ENCODE assay signal across 18 cellular contexts in genomic region chr7:45106820-45107219, GRCh38. TPM values are rescaled to one million over a fixed set of nuclear protein-coding genes. Genes with fewer than 3 reads are reported as not detected.
"Had no signal": no experiment of that assay in that cellular context is flagged by ENCODE, and none has a peak within 500 bp of the region (broad histone marks: within the 10 kb centered on the region; RNA-seq: fewer than 3 reads in every experiment).

No MANE protein-coding gene starts in this region.

- ATAC-seq: activated CD4-positive, CD25-positive, alpha-beta regulatory T cell treated with anti-CD3 and anti-CD28 coated beads, Interleukin-2, amount 50 U/mL, for 24 hours; natural killer cell treated with Interleukin-12 subunit alpha and Interleukin-12 subunit beta and Interleukin-15 and Interleukin-18, amount 100 ng/mL, for 72 hours; pancreas; sciatic nerve; stimulated activated memory B cell treated with anti-CD40 and anti-IgM and Interleukin-4, amounts not matched to agents 10 μg/mL and 1 μg/mL and 100 μg/mL, for 72 hours; T-cell had no signal

- H3K4me3 Mint-ChIP-seq: natural killer cell treated with Interleukin-12 subunit alpha and Interleukin-12 subunit beta and Interleukin-15 and Interleukin-18, amount 100 ng/mL, for 72 hours; stimulated activated memory B cell treated with anti-CD40 and anti-IgM and Interleukin-4, amounts not matched to agents 10 μg/mL and 1 μg/mL and 100 μg/mL, for 72 hours had no signal

- H3K9me3 Mint-ChIP-seq: natural killer cell treated with Interleukin-12 subunit alpha and Interleukin-12 subunit beta and Interleukin-15 and Interleukin-18, amount 100 ng/mL, for 72 hours; stimulated activated memory B cell treated with anti-CD40 and anti-IgM and Interleukin-4, amounts not matched to agents 10 μg/mL and 1 μg/mL and 100 μg/mL, for 72 hours; T-cell had no signal

- FAIRE-seq: astrocyte, bronchial epithelial cell, pancreas had no signal

- H3K27ac ChIP-seq: adrenal gland, esophagus squamous epithelium, neutrophil, pancreas, thyroid gland had no signal

- H3K9me3 ChIP-seq: adrenal gland, esophagus squamous epithelium, neutrophil, pancreas, thyroid gland had no signal

- H3K27me3 Mint-ChIP-seq: natural killer cell treated with Interleukin-12 subunit alpha and Interleukin-12 subunit beta and Interleukin-15 and Interleukin-18, amount 100 ng/mL, for 72 hours; stimulated activated memory B cell treated with anti-CD40 and anti-IgM and Interleukin-4, amounts not matched to agents 10 μg/mL and 1 μg/mL and 100 μg/mL, for 72 hours; T-cell had no signal

- H3K27ac Mint-ChIP-seq: natural killer cell treated with Interleukin-12 subunit alpha and Interleukin-12 subunit beta and Interleukin-15 and Interleukin-18, amount 100 ng/mL, for 72 hours; stimulated activated memory B cell treated with anti-CD40 and anti-IgM and Interleukin-4, amounts not matched to agents 10 μg/mL and 1 μg/mL and 100 μg/mL, for 72 hours had no signal

- H3K27me3 ChIP-seq: adrenal gland, esophagus squamous epithelium, neutrophil, pancreas, thyroid gland had no signal

- DNase-seq: activated naive CD4-positive, alpha-beta T cell treated with Interleukin-2 at 50 U/mL for 16 hours; dermis blood vessel endothelial cell; effector memory CD4-positive, alpha-beta T cell; esophagus squamous epithelium; mesendoderm; pancreas; stimulated activated CD4-positive, alpha-beta T cell treated with anti-CD3 and anti-CD28 coated beads, Interleukin-4, amount 100 ng/mL, for 24 hours; T-cell; thyroid gland had no signal

- H3K4me3 ChIP-seq: adrenal gland, esophagus squamous epithelium, pancreas, thyroid gland had no signal

RNA-seq across cellular contexts. Expression of gene RAMP3, which starts 50.8 kb away (rescaled TPM):
- total RNA-seq: astrocyte; bronchial epithelial cell; glomerular endothelial cell; natural killer cell treated with Interleukin-12 subunit alpha and Interleukin-12 subunit beta and Interleukin-15 and Interleukin-18, amount 100 ng/mL, for 72 hours had no signal
